ENCODE assay signal across 23 cellular contexts in the genomic region with DNA sequence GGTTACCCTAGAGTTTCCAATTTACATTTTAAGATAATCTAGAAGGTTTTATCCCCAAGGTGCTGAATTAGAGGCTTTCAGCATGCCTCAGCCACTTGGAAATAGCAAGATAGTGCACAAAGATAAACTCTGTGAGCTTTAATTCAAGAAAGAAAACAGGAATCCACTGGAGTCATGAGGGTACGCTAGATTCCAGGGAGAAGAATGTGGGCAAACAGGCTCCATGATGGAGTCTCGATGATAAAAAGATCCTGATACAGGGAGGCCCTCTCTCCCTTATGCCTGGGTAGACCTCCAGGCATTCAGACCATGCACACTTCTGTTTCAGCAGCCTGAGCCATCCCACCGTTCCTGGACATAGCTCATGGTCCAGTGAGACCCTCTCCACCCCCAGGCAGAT.
"Had no signal": no experiment of that assay in that cellular context is flagged by ENCODE, and none has a peak within 500 bp of the region (broad histone marks: within the 10 kb centered on the region; RNA-seq: fewer than 3 reads in every experiment).

No MANE protein-coding gene starts in this region.

- DNase-seq: naive thymus-derived CD4-positive, alpha-beta T cell; natural killer cell; nucleus accumbens; pancreas; psoas muscle; right cardiac atrium; right lobe of liver; sigmoid colon; small intestine; stimulated activated CD4-positive, alpha-beta T cell treated with anti-CD3 and anti-CD28 coated beads, Interleukin-15, amount 100 ng/mL, for 24 hours; stimulated activated CD4-positive, alpha-beta T cell treated with anti-CD3 and anti-CD28 coated beads, Interleukin-2, amount 100 ng/mL, for 24 hours; stimulated activated CD4-positive, alpha-beta T cell treated with anti-CD3 and anti-CD28 coated beads, Interleukin-2, amount 100 ng/mL, for 48 hours; stimulated activated CD4-positive, alpha-beta T cell treated with anti-CD3 and anti-CD28 coated beads, Interleukin-4, amount 100 ng/mL, for 24 hours; stimulated activated naive B cell treated with anti-CD40 and anti-IgM and Interleukin-4, amounts not matched to agents 10 μg/mL and 1 μg/mL and 100 μg/mL, for 72 hours; stimulated activated naive CD4-positive, alpha-beta T cell treated with Interleukin-2 at 50 U/mL for 16 hours; stomach; thyroid gland; upper lobe of right lung; uterus had no signal

- H3K4me2 ChIP-seq: neural progenitor cell had no signal

- ATAC-seq: psoas muscle had no signal

- H2AFZ ChIP-seq: neural progenitor cell had no signal

- H3K4me3 ChIP-seq: neural progenitor cell, pancreas, psoas muscle, right lobe of liver, sigmoid colon, stomach, thoracic aorta, thyroid gland, tibial nerve, upper lobe of right lung, uterus had no signal

- H3K36me3 ChIP-seq: neural progenitor cell, neutrophil, pancreas, right lobe of liver, sigmoid colon, stomach, thoracic aorta, thyroid gland, tibial nerve, upper lobe of right lung, uterus had no signal

- H3K27me3 ChIP-seq: neural progenitor cell, neutrophil, pancreas, right lobe of liver, sigmoid colon, stomach, thyroid gland, tibial nerve, upper lobe of right lung, uterus had no signal

- H3K9ac ChIP-seq: neural progenitor cell had no signal

- H3K4me1 ChIP-seq: neural progenitor cell, pancreas, psoas muscle, right lobe of liver, sigmoid colon, stomach, thyroid gland, tibial nerve, upper lobe of right lung, uterus had no signal

- H3K27ac ChIP-seq: neural progenitor cell, neutrophil, pancreas, psoas muscle, right lobe of liver, sigmoid colon, stomach, thoracic aorta, thyroid gland, tibial nerve, upper lobe of right lung, uterus had no signal

- H3K9me3 ChIP-seq: neutrophil, pancreas, psoas muscle, right lobe of liver, sigmoid colon, stomach, thoracic aorta, thyroid gland, tibial nerve, uterus had no signal
